ENCODE assay signal across 15 cellular contexts in the genomic region with DNA sequence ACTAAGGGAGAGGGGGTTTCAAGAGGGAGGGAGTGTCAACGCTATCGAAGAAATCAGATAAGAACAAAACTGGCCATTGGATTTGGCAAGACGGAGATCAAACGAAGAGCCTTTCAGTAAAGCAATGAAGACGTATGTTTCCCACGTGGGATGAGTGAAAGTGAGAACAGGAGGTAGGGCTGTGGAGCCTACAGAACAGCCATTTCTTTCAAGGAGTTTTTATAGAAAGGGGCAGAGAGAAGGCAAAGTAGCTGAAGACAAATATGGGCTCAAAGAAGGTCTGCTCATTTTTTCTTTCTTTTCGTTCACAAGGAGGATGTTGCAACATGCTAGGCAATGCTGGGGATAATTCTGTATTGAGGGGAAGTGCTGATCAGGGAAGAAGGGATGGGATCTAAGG.
DNase-seq lines count a peak whose midpoint lies in the region; FAIRE-seq and TF ChIP-seq lines count a peak whose summit lies in the region.
"Had no signal": no experiment of that assay in that cellular context is flagged by ENCODE, and none has a peak within 500 bp of the region (broad histone marks: within the 10 kb centered on the region; RNA-seq: fewer than 3 reads in every experiment).

No MANE protein-coding gene starts in this region.

- no peaks in the 10 kb centered on the region for H3K36me3 ChIP-seq in esophagus muscularis mucosa
- H3K36me3 ChIP-seq: adrenal gland, gastroesophageal sphincter had no signal

- TF ChIP-seq CTCF in CD14-positive monocyte (IDR thresholded peaks at IDR 0.05) (no peak), NB4 (IDR thresholded peaks at IDR 0.05; ENCODE audit: low read depth, low read length) (no peak), esophagus muscularis mucosa (IDR thresholded peaks at IDR 0.05) (no peak)

- H3K4me3 ChIP-seq in NB4 (ENCODE audit: low read depth, low read length) (no peak overlapping the region), esophagus muscularis mucosa (no peak overlapping the region)
- H3K4me3 ChIP-seq: adrenal gland, gastroesophageal sphincter had no signal

- intact Hi-C loops in CD14-positive monocyte (cut with micrococcal nuclease) (loop anchor here in 1 of 2 donors (5.0 to 10.0 kb wide), 2 partner anchors 180 to 482 kb away; a partner anchor contains a TSS), esophagus muscularis mucosa (cut with DNase I) (loop anchor here (10.0 kb wide), 1 partner anchor 242 kb away; no protein-coding TSS in a partner anchor)

- no peaks in the 10 kb centered on the region for H3K27me3 ChIP-seq in esophagus muscularis mucosa
- H3K27me3 ChIP-seq: adrenal gland, gastroesophageal sphincter had no signal

- H3K9me3 ChIP-seq in esophagus muscularis mucosa: no peaks in the 10 kb centered on the region
- H3K9me3 ChIP-seq: adrenal gland, gastroesophageal sphincter had no signal

- DNase-seq in CD14-positive monocyte (ENCODE audit: low spot score): no peak
- no peak for DNase-seq in GM18507 (ENCODE audit: extremely low spot score, insufficient read length, low read depth)
- peak; percentile 10 for DNase-seq in NB4 (ENCODE audit: low read depth)
- DNase-seq in esophagus muscularis mucosa (ENCODE audit: extremely low spot score): peak; percentile 39
- no peak for DNase-seq in NCI-H69 (lab: John Stamatoyannopoulos, UW)
- no peak for DNase-seq in hippocampal formation (lab: John Stamatoyannopoulos, UW)
- DNase-seq in HEK293T (ENCODE audit: extremely low spot score): no peak
- no peak for DNase-seq in activated naive CD4-positive, alpha-beta T cell treated with anti-CD3 and anti-CD28 coated beads, Interleukin-2, amount 10 ng/mL, durations not matched to agents 7 days and 5 days
- DNase-seq: activated CD4-positive, alpha-beta T cell treated with anti-CD3 and anti-CD28 coated beads, Interleukin-2, amount 10 ng/mL, durations not matched to agents 7 days and 5 days; adrenal gland; mammary epithelial cell; NCI-H1048; NCI-H82 had no signal

- no peaks in the 10 kb centered on the region for H3K9me3 Mint-ChIP-seq in CD14-positive monocyte
- no peaks in the 10 kb centered on the region for H3K9me3 Mint-ChIP-seq in activated naive CD4-positive, alpha-beta T cell treated with anti-CD3 and anti-CD28 coated beads, Interleukin-2, amount 10 ng/mL, durations not matched to agents 7 days and 5 days
- H3K9me3 Mint-ChIP-seq: activated CD4-positive, alpha-beta T cell treated with anti-CD3 and anti-CD28 coated beads, Interleukin-2, amount 10 ng/mL, durations not matched to agents 7 days and 5 days had no signal

- TF ChIP-seq POLR2A in NB4 (IDR thresholded peaks at IDR 0.05; ENCODE audit: extremely low read depth, insufficient read length): no peak
- no peak for TF ChIP-seq POLR2A in esophagus muscularis mucosa (IDR thresholded peaks at IDR 0.05; ENCODE audit: low read depth)

- WGBS in esophagus muscularis mucosa: 83% methylated on average over 7 of the region's 7 CpGs

- H3K27ac ChIP-seq in esophagus muscularis mucosa (replicated peaks in 1 of 4): no peak overlapping the region
- H3K27ac ChIP-seq: gastroesophageal sphincter had no signal

- CTCF ChIA-PET in HEK293T (lab: Yijun Ruan, JAX): no interaction called here
- CTCF ChIA-PET in activated naive CD4-positive, alpha-beta T cell treated with anti-CD3 and anti-CD28 coated beads, Interleukin-2, amount 10 ng/mL, durations not matched to agents 7 days and 5 days (lab: Charles Lee): interaction anchor here (1.1 to 6.8 kb wide), 3 partner anchors 9 to 479 kb away, joined by 4 to 105 read pairs (median 29); a partner anchor contains a TSS

- H3K36me3 Mint-ChIP-seq in CD14-positive monocyte: peaks cover 55 to 85% of the 10 kb centered on the region in 2 donors
- H3K36me3 Mint-ChIP-seq in activated naive CD4-positive, alpha-beta T cell treated with anti-CD3 and anti-CD28 coated beads, Interleukin-2, amount 10 ng/mL, durations not matched to agents 7 days and 5 days: peaks cover 12% of the 10 kb centered on the region

- H3K27me3 Mint-ChIP-seq in CD14-positive monocyte (ENCODE audit: low read depth in 3 of 3): peaks cover 0 to 1% (median 0%) of the 10 kb centered on the region in 3 donors
- no peaks in the 10 kb centered on the region for H3K27me3 Mint-ChIP-seq in activated naive CD4-positive, alpha-beta T cell treated with anti-CD3 and anti-CD28 coated beads, Interleukin-2, amount 10 ng/mL, durations not matched to agents 7 days and 5 days
- H3K27me3 Mint-ChIP-seq: activated CD4-positive, alpha-beta T cell treated with anti-CD3 and anti-CD28 coated beads, Interleukin-2, amount 10 ng/mL, durations not matched to agents 7 days and 5 days had no signal

- H3K4me3 Mint-ChIP-seq in CD14-positive monocyte: no peak overlapping the region
- no peak overlapping the region for H3K4me3 Mint-ChIP-seq in activated naive CD4-positive, alpha-beta T cell treated with anti-CD3 and anti-CD28 coated beads, Interleukin-2, amount 10 ng/mL, durations not matched to agents 7 days and 5 days
- H3K4me3 Mint-ChIP-seq: activated CD4-positive, alpha-beta T cell treated with anti-CD3 and anti-CD28 coated beads, Interleukin-2, amount 10 ng/mL, durations not matched to agents 7 days and 5 days had no signal

- peaks cover 24% of the 10 kb centered on the region for H3K4me1 Mint-ChIP-seq in CD14-positive monocyte
- peaks cover 25% of the 10 kb centered on the region for H3K4me1 Mint-ChIP-seq in activated naive CD4-positive, alpha-beta T cell treated with anti-CD3 and anti-CD28 coated beads, Interleukin-2, amount 10 ng/mL, durations not matched to agents 7 days and 5 days

- TF ChIP-seq EP300 in esophagus muscularis mucosa (IDR thresholded peaks at IDR 0.05): no peak

- POLR2A ChIA-PET in HEK293T (lab: Yijun Ruan, JAX): no interaction called here

- peaks cover 32 to 41% (median 34%) of the 10 kb centered on the region in 4 donors for H3K4me1 ChIP-seq in esophagus muscularis mucosa

- FAIRE-seq in GM18507 (lab: Jason Lieb, UNC): peak; percentile 57
- FAIRE-seq: G401.6 had no signal

- peak overlapping the region in 6 of 7 donors; percentile 4 to 52 (median 30) for H3K27ac Mint-ChIP-seq in CD14-positive monocyte
- no peak overlapping the region for H3K27ac Mint-ChIP-seq in activated naive CD4-positive, alpha-beta T cell treated with anti-CD3 and anti-CD28 coated beads, Interleukin-2, amount 10 ng/mL, durations not matched to agents 7 days and 5 days
- H3K27ac Mint-ChIP-seq: activated CD4-positive, alpha-beta T cell treated with anti-CD3 and anti-CD28 coated beads, Interleukin-2, amount 10 ng/mL, durations not matched to agents 7 days and 5 days had no signal

TF ChIP-seq in HEK293T, 16 proteins besides CTCF, POLR2A, EP300 and RAD21:
- TF ChIP-seq CTBP1 (IDR thresholded peaks at IDR 0.05; ENCODE audit: borderline replicate concordance): no peak
- no peak for TF ChIP-seq SUZ12 (IDR thresholded peaks at IDR 0.05)
- no peak for TF ChIP-seq LEF1 (IDR thresholded peaks at IDR 0.05; ENCODE audit: borderline replicate concordance)
- TF ChIP-seq SP1 (IDR thresholded peaks at IDR 0.05): no peak
- TF ChIP-seq FOXK2 (IDR thresholded peaks at IDR 0.05): no peak
- TF ChIP-seq, protein P1, sequence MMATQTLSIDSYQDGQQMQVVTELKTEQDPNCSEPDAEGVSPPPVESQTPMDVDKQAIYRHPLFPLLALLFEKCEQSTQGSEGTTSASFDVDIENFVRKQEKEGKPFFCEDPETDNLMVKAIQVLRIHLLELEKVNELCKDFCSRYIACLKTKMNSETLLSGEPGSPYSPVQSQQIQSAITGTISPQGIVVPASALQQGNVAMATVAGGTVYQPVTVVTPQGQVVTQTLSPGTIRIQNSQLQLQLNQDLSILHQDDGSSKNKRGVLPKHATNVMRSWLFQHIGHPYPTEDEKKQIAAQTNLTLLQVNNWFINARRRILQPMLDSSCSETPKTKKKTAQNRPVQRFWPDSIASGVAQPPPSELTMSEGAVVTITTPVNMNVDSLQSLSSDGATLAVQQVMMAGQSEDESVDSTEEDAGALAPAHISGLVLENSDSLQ (IDR thresholded peaks at IDR 0.05): no peak
- no peak for TF ChIP-seq L3MBTL2 (conservative IDR thresholded peaks at IDR 0.05)
- no peak for TF ChIP-seq FOXA1 (IDR thresholded peaks at IDR 0.05)
- no peak for TF ChIP-seq ELF4 (IDR thresholded peaks at IDR 0.05)
- TF ChIP-seq TARDBP (IDR thresholded peaks at IDR 0.05): no peak
- TF ChIP-seq NFRKB (IDR thresholded peaks at IDR 0.05): no peak
- no peak for TF ChIP-seq HDGF (IDR thresholded peaks at IDR 0.05; ENCODE audit: borderline replicate concordance)
- no peak for TF ChIP-seq BHLHE40 (IDR thresholded peaks at IDR 0.05; ENCODE audit: borderline replicate concordance)
- no peak for TF ChIP-seq FOXM1 (IDR thresholded peaks at IDR 0.05; ENCODE audit: borderline replicate concordance)
- no peak for TF ChIP-seq ARNT (IDR thresholded peaks at IDR 0.05)

Comparison
In these comparisons a context has a peak if more than half of its experiments do, and no peak if none do; other contexts are left out.
1. DNase-seq: peak in NB4 (single experiment) and esophagus muscularis mucosa (single experiment); none in CD14-positive monocyte (single experiment), GM18507 (single experiment), NCI-H69 (single experiment), hippocampal formation (0 of 2), HEK293T (single experiment) and activated naive CD4-positive, alpha-beta T cell treated with anti-CD3 and anti-CD28 coated beads, Interleukin-2, amount 10 ng/mL, durations not matched to agents 7 days and 5 days (single experiment).